19 cellular contexts compared by ENCODE assay signal in genomic region chr3:33831053-33831452, GRCh38. TPM values are rescaled to one million over a fixed set of nuclear protein-coding genes. Genes with fewer than 3 reads are reported as not detected.
A peak's percentile ranks its signal among the peaks of the same experiment; 100 is the strongest.
DNase-seq lines count a peak whose midpoint lies in the region; ATAC-seq and TF ChIP-seq lines count a peak whose summit lies in the region.
"Had no signal": no experiment of that assay in that cellular context is flagged by ENCODE, and none has a peak within 500 bp of the region (broad histone marks: within the 10 kb centered on the region; RNA-seq: fewer than 3 reads in every experiment).

No MANE protein-coding gene starts in this region.

- H3K23ac ChIP-seq in mesenchymal stem cell (ENCODE audit: low read length in 2 of 2) = no peak overlapping the region

- H3K4me2 ChIP-seq in mesenchymal stem cell (ENCODE audit: low read length, poor library complexity, severe bottlenecking) = no peak overlapping the region

- no peak overlapping the region for H4K91ac ChIP-seq in mesenchymal stem cell (ENCODE audit: low read length)

- no peak overlapping the region for H2BK15ac ChIP-seq in mesenchymal stem cell (ENCODE audit: low read depth, poor library complexity, severe bottlenecking)

- no peak overlapping the region for H2BK5ac ChIP-seq in mesenchymal stem cell (ENCODE audit: low read depth, low read length, poor library complexity, severe bottlenecking)

- H3K4me3 Mint-ChIP-seq in activated CD4-positive, alpha-beta memory T cell treated with anti-CD3 and anti-CD28 coated beads for 36 hours = no peak overlapping the region
- H3K4me3 Mint-ChIP-seq in activated CD4-positive, alpha-beta memory T cell treated with anti-CD3 and anti-CD28 coated beads, Interleukin-2, amount 10 ng/mL, durations not matched to agents 7 days and 5 days = no peak overlapping the region
- H3K4me3 Mint-ChIP-seq: CD8-positive, alpha-beta T cell had no signal

- H3K14ac ChIP-seq in mesenchymal stem cell (ENCODE audit: low read length in 2 of 2) = no peak overlapping the region

- peak; percentile 72 for ATAC-seq in foreskin keratinocyte
- no peak for ATAC-seq in HG02610 (IDR thresholded peaks at IDR 0.05; ENCODE audit: unreplicated experiment)
- ATAC-seq: CD8-positive, alpha-beta T cell; gastroesophageal sphincter; mucosa of descending colon had no signal

- peaks cover 4 to 76% of the 10 kb centered on the region in 2 experiments for H3K36me3 ChIP-seq in mesenchymal stem cell (ENCODE audit: control insufficient read depth in 1 of 2, insufficient read depth in 2 of 2, low read depth in 1 of 2, low read length in 2 of 2)

- H3K27ac ChIP-seq in foreskin keratinocyte (no peak overlapping the region), mesenchymal stem cell (ENCODE audit: low read length, poor library complexity, severe bottlenecking) (no peak overlapping the region)
- H3K27ac ChIP-seq: gastroesophageal sphincter, thoracic aorta had no signal

- no peak for DNase-seq in activated CD4-positive, alpha-beta memory T cell treated with anti-CD3 and anti-CD28 coated beads for 36 hours
- DNase-seq in activated CD4-positive, alpha-beta memory T cell treated with anti-CD3 and anti-CD28 coated beads, Interleukin-2, amount 10 ng/mL, durations not matched to agents 7 days and 5 days = no peak
- peak; percentile 12 for DNase-seq in GM04504 (ENCODE audit: low read depth)
- peak; percentile 58 for DNase-seq in amniotic epithelial cell (ENCODE audit: low read depth)
- DNase-seq in foreskin keratinocyte = peak; percentile 31 to 61
- no peak for DNase-seq in mesenchymal stem cell
- DNase-seq in activated CD8-positive, alpha-beta memory T cell treated with anti-CD3 and anti-CD28 coated beads, Interleukin-2, amount 50 U/mL, for 48 hours = no peak
- DNase-seq: activated CD4-positive, alpha-beta T cell treated with anti-CD3 and anti-CD28 coated beads, Interleukin-2, amount 50 U/mL, for 1 hour; CD8-positive, alpha-beta T cell; cortex of kidney; DMS53; mucosa of descending colon; NCI-H1694 treated with DMSO at 0.1 percent for 48 hours; NCI-H446 treated with DMSO at 0.1 percent for 48 hours; Right ventricle myocardium superior had no signal

- H4K8ac ChIP-seq in mesenchymal stem cell (ENCODE audit: low read length) = no peak overlapping the region

- no peak overlapping the region for H2AK5ac ChIP-seq in mesenchymal stem cell (ENCODE audit: low read length, severe bottlenecking)

- no peaks in the 10 kb centered on the region for H3K27me3 Mint-ChIP-seq in activated CD4-positive, alpha-beta memory T cell treated with anti-CD3 and anti-CD28 coated beads for 36 hours
- no peaks in the 10 kb centered on the region for H3K27me3 Mint-ChIP-seq in activated CD4-positive, alpha-beta memory T cell treated with anti-CD3 and anti-CD28 coated beads, Interleukin-2, amount 10 ng/mL, durations not matched to agents 7 days and 5 days

- no peak overlapping the region for H2BK12ac ChIP-seq in mesenchymal stem cell (ENCODE audit: low read length in 2 of 2)

- H3K9me3 Mint-ChIP-seq in activated CD4-positive, alpha-beta memory T cell treated with anti-CD3 and anti-CD28 coated beads for 36 hours = no peaks in the 10 kb centered on the region
- H3K9me3 Mint-ChIP-seq in activated CD4-positive, alpha-beta memory T cell treated with anti-CD3 and anti-CD28 coated beads, Interleukin-2, amount 10 ng/mL, durations not matched to agents 7 days and 5 days = no peaks in the 10 kb centered on the region
- H3K9me3 Mint-ChIP-seq: activated T-helper 2 cell treated with anti-CD3 and anti-CD28 coated beads, Interferon-gamma antibody, Interleukin-2, Interleukin-4, amounts not matched to agents 10 μg/mL and 5 μg/mL and 100 μg/mL, durations not matched to agents 14 hours and 24 hours and 36 hours; CD8-positive, alpha-beta T cell had no signal

- H3K4me3 ChIP-seq in mesenchymal stem cell (ENCODE audit: insufficient read depth in 1 of 2, low read depth in 1 of 2, low read length in 2 of 2) = no peak overlapping the region
- H3K4me3 ChIP-seq: gastroesophageal sphincter, mucosa of descending colon, thoracic aorta had no signal

- H3K4me1 Mint-ChIP-seq in activated CD4-positive, alpha-beta memory T cell treated with anti-CD3 and anti-CD28 coated beads for 36 hours (ENCODE audit: low read depth) = peaks cover 30% of the 10 kb centered on the region
- peaks cover 14% of the 10 kb centered on the region for H3K4me1 Mint-ChIP-seq in activated CD4-positive, alpha-beta memory T cell treated with anti-CD3 and anti-CD28 coated beads, Interleukin-2, amount 10 ng/mL, durations not matched to agents 7 days and 5 days

- H3K36me3 Mint-ChIP-seq in activated CD4-positive, alpha-beta memory T cell treated with anti-CD3 and anti-CD28 coated beads for 36 hours = peaks cover 44% of the 10 kb centered on the region
- H3K36me3 Mint-ChIP-seq in activated CD4-positive, alpha-beta memory T cell treated with anti-CD3 and anti-CD28 coated beads, Interleukin-2, amount 10 ng/mL, durations not matched to agents 7 days and 5 days (ENCODE audit: low read depth) = peaks cover 51% of the 10 kb centered on the region

- H3K27ac Mint-ChIP-seq in activated CD4-positive, alpha-beta memory T cell treated with anti-CD3 and anti-CD28 coated beads for 36 hours = peak overlapping the region; percentile 23
- no peak overlapping the region for H3K27ac Mint-ChIP-seq in activated CD4-positive, alpha-beta memory T cell treated with anti-CD3 and anti-CD28 coated beads, Interleukin-2, amount 10 ng/mL, durations not matched to agents 7 days and 5 days
- H3K27ac Mint-ChIP-seq: activated T-helper 2 cell treated with anti-CD3 and anti-CD28 coated beads, Interferon-gamma antibody, Interleukin-2, Interleukin-4, amounts not matched to agents 10 μg/mL and 5 μg/mL and 100 μg/mL, durations not matched to agents 14 hours and 24 hours and 36 hours had no signal

- peaks cover 21% of the 10 kb centered on the region for H3K79me1 ChIP-seq in mesenchymal stem cell (replicated peaks; ENCODE audit: low read length, poor library complexity, severe bottlenecking)

- H3K4ac ChIP-seq in mesenchymal stem cell (ENCODE audit: low read depth in 1 of 2, low read length in 2 of 2) = no peak overlapping the region

- POLR2A ChIA-PET in activated CD4-positive, alpha-beta memory T cell treated with anti-CD3 and anti-CD28 coated beads for 36 hours (lab: Charles Lee) = no interaction called here
- POLR2A ChIA-PET in activated CD4-positive, alpha-beta memory T cell treated with anti-CD3 and anti-CD28 coated beads, Interleukin-2, amount 10 ng/mL, durations not matched to agents 7 days and 5 days (lab: Charles Lee) = no interaction called here

- H3K9ac ChIP-seq in mesenchymal stem cell (ENCODE audit: low read length) = no peak overlapping the region

- no peak overlapping the region for H2AFZ ChIP-seq in mesenchymal stem cell (ENCODE audit: low read depth, low read length)

- CTCF ChIA-PET in activated CD4-positive, alpha-beta memory T cell treated with anti-CD3 and anti-CD28 coated beads for 36 hours (lab: Charles Lee) = no interaction called here
- CTCF ChIA-PET in activated CD4-positive, alpha-beta memory T cell treated with anti-CD3 and anti-CD28 coated beads, Interleukin-2, amount 10 ng/mL, durations not matched to agents 7 days and 5 days (lab: Charles Lee) = interaction anchor here (1.0 kb wide), 1 partner anchor 12 kb away, joined by 3 read pairs; no protein-coding TSS in a partner anchor

- H3K18ac ChIP-seq in mesenchymal stem cell (ENCODE audit: low read depth in 1 of 2, low read length in 2 of 2) = no peak overlapping the region

- intact Hi-C loops in activated CD4-positive, alpha-beta memory T cell treated with anti-CD3 and anti-CD28 coated beads for 36 hours (cut with micrococcal nuclease) = loop anchor here (2.0 kb wide), 1 partner anchor 18 kb away; no protein-coding TSS in a partner anchor

- H3K27me3 ChIP-seq in foreskin keratinocyte (no peaks in the 10 kb centered on the region), mesenchymal stem cell (ENCODE audit: control insufficient read depth in 1 of 2, insufficient read depth in 1 of 2, low read length in 2 of 2) (no peaks in the 10 kb centered on the region)
- H3K27me3 ChIP-seq: gastroesophageal sphincter had no signal

- H3K4me1 ChIP-seq in foreskin keratinocyte = peaks cover 19% of the 10 kb centered on the region
- no peaks in the 10 kb centered on the region for H3K4me1 ChIP-seq in mesenchymal stem cell (ENCODE audit: control insufficient read depth, insufficient read depth, low read depth, low read length)

- H2BK120ac ChIP-seq in mesenchymal stem cell (ENCODE audit: low read depth, low read length) = no peak overlapping the region

- no peak for TF ChIP-seq CTCF in foreskin keratinocyte (conservative IDR thresholded peaks at IDR 0.05)

- H3K9me3 ChIP-seq in mesenchymal stem cell (ENCODE audit: control insufficient read depth, low read length) = no peaks in the 10 kb centered on the region
- H3K9me3 ChIP-seq: gastroesophageal sphincter, mucosa of descending colon, thoracic aorta had no signal

RNA-seq across cellular contexts. Expression of gene PDCD6IP, which starts 32.6 kb away (rescaled TPM):
- 100 to 1,000 TPM; 163 to 168 TPM for total RNA-seq in activated CD4-positive, alpha-beta memory T cell treated with anti-CD3 and anti-CD28 coated beads for 36 hours
- 100 to 1,000 TPM; 211 TPM for total RNA-seq in activated CD4-positive, alpha-beta memory T cell treated with anti-CD3 and anti-CD28 coated beads, Interleukin-2, amount 10 ng/mL, durations not matched to agents 7 days and 5 days
- 118 and 133 TPM in 2 replicates for total RNA-seq in foreskin keratinocyte
- 73.9 and 86.7 TPM in 2 replicates for polyA plus RNA-seq in foreskin keratinocyte
- 138 TPM for polyA plus RNA-seq in mesenchymal stem cell (2013, experiment 1 of 2)
- 128 TPM for polyA plus RNA-seq in mesenchymal stem cell (2013, experiment 2 of 2)

Comparison
In these comparisons a context has a peak if more than half of its experiments do, and no peak if none do; other contexts are left out.
1. DNase-seq: peak in GM04504 (single experiment), amniotic epithelial cell (single experiment) and foreskin keratinocyte (2 of 2); none in activated CD4-positive, alpha-beta memory T cell treated with anti-CD3 and anti-CD28 coated beads for 36 hours (single experiment), activated CD4-positive, alpha-beta memory T cell treated with anti-CD3 and anti-CD28 coated beads, Interleukin-2, amount 10 ng/mL, durations not matched to agents 7 days and 5 days (single experiment), mesenchymal stem cell (single experiment) and activated CD8-positive, alpha-beta memory T cell treated with anti-CD3 and anti-CD28 coated beads, Interleukin-2, amount 50 U/mL, for 48 hours (single experiment).